8 cellular contexts compared by ENCODE assay signal in genomic region chr4:7103031-7103598, GRCh38. TPM values are rescaled to one million over a fixed set of nuclear protein-coding genes. Genes with fewer than 3 reads are reported as not detected.
DNase-seq lines count a peak whose midpoint lies in the region; ATAC-seq and TF ChIP-seq lines count a peak whose summit lies in the region.

No MANE protein-coding gene starts in this region.

- peak; percentile 23 for DNase-seq in AG09319 (ENCODE audit: extremely low read depth, low read depth)
- peak; percentile 68 to 93 for DNase-seq in NCI-H526 (lab: John Stamatoyannopoulos, UW)
- peak; percentile 86 to 88 for DNase-seq in activated CD4-positive, alpha-beta T cell treated with anti-CD3 and anti-CD28 coated beads, Interleukin-2, amount 50 U/mL, for 48 hours
- DNase-seq in ecto neural progenitor cell (ENCODE audit: low spot score) = peak; percentile 91
- DNase-seq in lung microvascular endothelial cell (ENCODE audit: low read depth in 2 of 2) = peak; percentile 58 to 79
- peak; percentile 64 to 85 (median 66) for DNase-seq in stimulated activated CD4-positive, alpha-beta T cell treated with anti-CD3 and anti-CD28 coated beads, TNF-alpha, amount 100 ng/mL, for 24 hours (ENCODE audit: low read depth in 3 of 3)

- in situ Hi-C loops in GM18951 (cut with MboI; ENCODE audit: low sequenced_read_pairs, unreplicated experiment) = no loop called here

- no peak for TF ChIP-seq CTCF in AG09319 (IDR thresholded peaks at IDR 0.05; ENCODE audit: low read depth, low read length)

- peak; percentile 65 for TF ChIP-seq POLR2A in GM18951 (IDR thresholded peaks at IDR 0.05; ENCODE audit: extremely low read depth, insufficient read depth, insufficient read length)

- peak; percentile 75 for ATAC-seq in HG03139 (IDR thresholded peaks at IDR 0.05; ENCODE audit: unreplicated experiment)

RNA-seq across cellular contexts. Expression of gene GRPEL1, which starts 35.3 kb away (rescaled TPM):
- total RNA-seq in lung microvascular endothelial cell = 15.3 and 21.6 TPM in 2 replicates

RNA-seq across cellular contexts. Expression of gene TADA2B, which starts 59.9 kb away (rescaled TPM):
- total RNA-seq in lung microvascular endothelial cell = 6.1 and 9.5 TPM in 2 replicates

Comparison
In these comparisons a context has a peak if more than half of its experiments do, and no peak if none do; other contexts are left out.
1. Peak in every context shown above with its lines: DNase-seq and ATAC-seq.
2. DNase-seq: peak in every context shown above with its lines; median percentile 91 in ecto neural progenitor cell; 87 in activated CD4-positive, alpha-beta T cell treated with anti-CD3 and anti-CD28 coated beads, Interleukin-2, amount 50 U/mL, for 48 hours; 80 in NCI-H526; 68 in lung microvascular endothelial cell; 66 in stimulated activated CD4-positive, alpha-beta T cell treated with anti-CD3 and anti-CD28 coated beads, TNF-alpha, amount 100 ng/mL, for 24 hours; 23 in AG09319.